Comparison of ENCODE assay signal across 9 cellular contexts in the genomic region with DNA sequence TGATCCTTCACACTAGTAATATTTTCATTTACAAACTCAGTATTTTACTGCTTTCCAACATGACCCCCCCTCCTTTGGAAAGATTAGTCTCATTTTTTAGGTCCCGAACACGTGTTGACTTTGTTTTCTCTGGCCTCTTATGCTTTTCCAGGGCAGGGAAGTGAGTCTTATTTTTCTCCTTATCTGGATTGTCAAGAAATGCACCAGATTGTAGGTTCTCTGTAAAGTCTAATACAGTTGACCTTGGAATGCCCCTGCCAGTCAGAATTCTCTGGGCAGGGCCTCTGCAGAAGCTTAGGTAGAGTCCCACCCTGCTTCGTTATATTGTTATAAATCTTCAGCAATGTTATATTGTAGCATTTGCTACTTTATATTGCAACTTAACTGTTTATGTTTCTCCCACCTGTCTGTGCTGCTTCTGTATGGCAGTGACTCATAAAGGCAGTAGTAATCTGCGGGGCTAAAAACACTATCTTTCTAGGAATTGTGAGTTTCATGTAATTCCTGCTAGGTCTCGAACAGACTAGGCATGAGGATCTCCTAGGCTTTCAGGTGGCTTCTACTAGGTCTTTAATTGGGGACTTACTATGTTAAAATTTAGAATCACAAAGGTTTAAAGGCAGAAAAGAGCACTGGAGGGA. TPM values are rescaled to one million over a fixed set of nuclear protein-coding genes. Genes with fewer than 3 reads are reported as not detected.
DNase-seq lines count a peak whose midpoint lies in the region; ATAC-seq, FAIRE-seq and TF ChIP-seq lines count a peak whose summit lies in the region.
"Had no signal": no experiment of that assay in that cellular context is flagged by ENCODE, and none has a peak within 500 bp of the region (broad histone marks: within the 10 kb centered on the region; RNA-seq: fewer than 3 reads in every experiment).

No MANE protein-coding gene starts in this region.

- POLR2A ChIA-PET in GM12878 (lab: Charles Lee) = interaction anchor here (1.0 to 2.2 kb wide), 4 partner anchors 8 to 32 kb away, joined by 3 to 10 read pairs (median 6); no protein-coding TSS in a partner anchor

- ATAC-seq in GM12878 (no peak), HG03095 (IDR thresholded peaks at IDR 0.05; ENCODE audit: unreplicated experiment) (no peak)

- H3K27ac ChIP-seq in HUES64 (ENCODE audit: low read depth, low read length) (no peak overlapping the region), GM12878 (ENCODE audit: control insufficient read depth, insufficient read depth) (peak overlapping the region; percentile 85), muscle layer of colon (ENCODE audit: low read depth, low read length) (peak overlapping the region; percentile 75)

- RAD21 ChIA-PET in GM12878 (lab: Charles Lee; ENCODE audit: unreplicated experiment) = interaction anchor here (1.0 to 4.8 kb wide), 4 partner anchors 13 to 30 kb away, joined by 3 to 103 read pairs (median 18); no protein-coding TSS in a partner anchor

- peak overlapping the region; percentile 15; the same call in 1 of the 2 replicates for H2AFZ ChIP-seq in GM12878 (ENCODE audit: control insufficient read depth, low read depth, low read length)

- TF ChIP-seq CTCF in AG10803 (conservative IDR thresholded peaks at IDR 0.05; ENCODE audit: low read length) (no peak), GM12878 (IDR thresholded peaks at IDR 0.05 in 2 of 3, conservative IDR thresholded peaks at IDR 0.05 in 1 of 3; ENCODE audit: control insufficient read depth in 2 of 3, extremely low read depth in 1 of 3, insufficient read depth in 1 of 3, low read depth in 3 of 3, low read length in 3 of 3) (no peak)

- SMC1A ChIA-PET in GM12878 (lab: Charles Lee; ENCODE audit: uncharacterized antibody, unreplicated experiment) = interaction anchor here (4.1 to 7.3 kb wide), 2 partner anchors 9 to 30 kb away, joined by 15 to 111 read pairs; no protein-coding TSS in a partner anchor

- H3K79me2 ChIP-seq in GM12878 (ENCODE audit: control insufficient read depth, insufficient read depth, low read length) = peaks cover 52% of the 10 kb centered on the region

- intact Hi-C loops in GM12878 (cut with micrococcal nuclease; ENCODE audit: unreplicated experiment) = no loop called here

- H3K4me3 ChIP-seq in AG10803 (ENCODE audit: low read length) (peak overlapping the region; percentile 67), HUES64 (ENCODE audit: low read length) (peak overlapping the region; percentile 94; the same call in 1 of the 2 replicates), GM12878 (peak overlapping the region; percentile 76), muscle layer of colon (ENCODE audit: low read depth in 1 of 2, low read length in 2 of 2) (peak overlapping the region in 1 of 2 donors; percentile 66)

- H3K4me1 ChIP-seq in HUES64 (ENCODE audit: insufficient read depth, low read length) (peaks cover 36% of the 10 kb centered on the region), GM12878 (ENCODE audit: control insufficient read depth, insufficient read depth, low read length) (peaks cover 18% of the 10 kb centered on the region), muscle layer of colon (ENCODE audit: insufficient read depth, low read length) (peaks cover 24% of the 10 kb centered on the region)

- TF ChIP-seq EP300 in GM12878 (IDR thresholded peaks at IDR 0.05; ENCODE audit: borderline replicate concordance in 1 of 2, control insufficient read depth in 1 of 2, low read depth in 2 of 2, low read length in 2 of 2) = no peak

- TF ChIP-seq POLR2A in GM12878 (IDR thresholded peaks at IDR 0.05; ENCODE audit: low read depth, low read length) = no peak

- no peak for FAIRE-seq in GM12878 (lab: Jason Lieb, UNC)

- BruUV-seq in GM12878 (replicated peaks; lab: Mats Ljungman, UMichigan) = no TSS peak

- H3K27me3 ChIP-seq in HUES64 (ENCODE audit: insufficient read depth, low read length) (no peaks in the 10 kb centered on the region), GM12878 (replicated peaks in 1 of 2; ENCODE audit: control insufficient read depth in 2 of 2, insufficient read depth in 2 of 2, low read length in 1 of 2) (no peaks in the 10 kb centered on the region), muscle layer of colon (ENCODE audit: control insufficient read depth in 1 of 2, insufficient read depth in 2 of 2, low read length in 2 of 2) (no peaks in the 10 kb centered on the region)

- no peak for TF ChIP-seq RAD21 in GM12878 (IDR thresholded peaks at IDR 0.05; ENCODE audit: insufficient read depth, low read depth, low read length)

- no peaks in the 10 kb centered on the region for H4K20me1 ChIP-seq in GM12878 (ENCODE audit: control insufficient read depth, insufficient read depth)

- H3K36me3 ChIP-seq in HUES64 (ENCODE audit: insufficient read depth, low read length) (no peaks in the 10 kb centered on the region), GM12878 (ENCODE audit: control insufficient read depth in 2 of 2, insufficient read depth in 2 of 2, low read length in 1 of 2) (no peaks in the 10 kb centered on the region), muscle layer of colon (ENCODE audit: insufficient read depth, low read length) (no peaks in the 10 kb centered on the region)

- DNase-seq in AG10803 (ENCODE audit: low read depth) (no peak), GM12878 (ENCODE audit: low read depth, low spot score) (no peak), SKM-1 treated with dmso at 0.1 percent for 144 hours (lab: John Stamatoyannopoulos, UW; ENCODE audit: unreplicated experiment) (no peak), HuH-7 (ENCODE audit: low spot score) (no peak), ureter (ENCODE audit: low spot score) (no peak)
- DNase-seq: SW 1271 had no signal

- H3K9me3 ChIP-seq in HUES64 (ENCODE audit: insufficient read depth, low read depth, low read length) (no peaks in the 10 kb centered on the region), GM12878 (replicated peaks; ENCODE audit: control insufficient read depth, insufficient read depth, low read length) (no peaks in the 10 kb centered on the region; the same call in 2 of the 3 replicates), muscle layer of colon (ENCODE audit: low read length) (no peaks in the 10 kb centered on the region)

- CTCF ChIA-PET in GM12878 (lab: Yijun Ruan, JAX) = interaction anchor here (1.2 to 5.6 kb wide), 3 partner anchors 8 to 30 kb away, joined by 3 to 112 read pairs (median 7); no protein-coding TSS in a partner anchor

- H3K9ac ChIP-seq in HUES64 (ENCODE audit: low read depth, low read length) = no peak overlapping the region
- H3K9ac ChIP-seq in GM12878 (ENCODE audit: control insufficient read depth, insufficient read depth, low read length) = peak overlapping the region; percentile 89
- peak overlapping the region; percentile 79 for H3K9ac ChIP-seq in muscle layer of colon (ENCODE audit: low read length)

- in situ Hi-C loops in GM12878 (cut with MboI) = no loop called here

- 71% methylated on average over 5 of the region's 5 CpGs for WGBS in HUES64
- WGBS in GM12878 (ENCODE audit: insufficient coverage, insufficient replicate concordance, low lambda C conversion rate, missing lambda C conversion rate) = 66% methylated on average over 5 of the region's 5 CpGs

- peak overlapping the region; percentile 84 for H3K4me2 ChIP-seq in GM12878 (ENCODE audit: control insufficient read depth, insufficient read depth)

TF ChIP-seq in GM12878, 131 proteins besides CTCF, POLR2A, EP300 and RAD21:
- no peak for TF ChIP-seq ETV6 (conservative IDR thresholded peaks at IDR 0.05 in 1 of 2, IDR thresholded peaks at IDR 0.05 in 1 of 2; ENCODE audit: borderline replicate concordance in 1 of 2, low read depth in 1 of 2)
- peak; percentile 27 for TF ChIP-seq JUNB (IDR thresholded peaks at IDR 0.05)
- peak; percentile 70 for TF ChIP-seq PKNOX1 (IDR thresholded peaks at IDR 0.05)
TF ChIP-seq in GM12878: peak in this region for 2.

RNA-seq across cellular contexts. Expression of gene TDRD3, which starts 2.0 kb away (rescaled TPM):
- 11.0 TPM for polyA plus RNA-seq in HUES64 (2013, experiment 1 of 2)
- polyA plus RNA-seq in HUES64 (2013, experiment 2 of 2) = 14.6 TPM
- 81.3 and 84.6 TPM in 2 replicates for total RNA-seq in GM12878 (2013; cell fraction: nucleolus; rRNA removed)
- total RNA-seq in GM12878 (2014; rRNA removed) = 16.5 and 21.0 TPM in 2 replicates
- 27.9 and 29.6 TPM in 2 replicates for total RNA-seq in GM12878 (2014; rRNA removed; fragmentation: Illumina TruSeq; extraction: Trizol)
- total RNA-seq in GM12878 (2021) = 24.3 and 24.9 TPM in 2 replicates
- polyA plus RNA-seq in GM12878 (2011; ENCODE audit: low read depth) = 5.7 TPM
- 19.6 and 34.9 TPM in 2 replicates for polyA plus RNA-seq in GM12878 (2011; rRNA removed)
- 5.0 and 5.3 TPM in 2 replicates for polyA plus RNA-seq in GM12878 (2011; cell fraction: cytosol; rRNA removed)
- 11.5 and 12.5 TPM in 2 replicates for polyA plus RNA-seq in GM12878 (2011; cell fraction: nucleus; rRNA removed)
- 9.8 and 12.6 TPM in 2 replicates for polyA plus RNA-seq in GM12878 (2012)
- 22.7 and 25.2 TPM in 2 replicates for polyA plus RNA-seq in GM12878 (2014; fragmentation: Illumina TruSeq; extraction: Trizol)
- 1 to 10 TPM; 8.4 to 9.5 TPM for polyA plus RNA-seq in GM12878 (2014; fragmentation: Nextera tagmentation; extraction: Ambion mirVana)
- 12.2 and 15.0 TPM in 2 replicates for polyA plus RNA-seq in GM12878 (2014; rRNA removed)
- polyA plus RNA-seq in GM12878 (2016; fragmentation: Nextera tagmentation; extraction: Ambion mirVana) = 10 to 100 TPM; 10.5 to 12.0 TPM
- polyA minus RNA-seq in GM12878 (2011; rRNA and poly(A)+ RNA removed) = 30.8 and 40.7 TPM in 2 replicates
- 11.5 and 16.9 TPM in 2 replicates for polyA minus RNA-seq in GM12878 (2011; cell fraction: cytosol; rRNA and poly(A)+ RNA removed)
- 31.4 and 43.9 TPM in 2 replicates for polyA minus RNA-seq in GM12878 (2011; cell fraction: nucleus; rRNA and poly(A)+ RNA removed)
- 46.8 TPM for total RNA-seq in ureter
